19 cellular contexts compared by ENCODE assay signal in the genomic region with DNA sequence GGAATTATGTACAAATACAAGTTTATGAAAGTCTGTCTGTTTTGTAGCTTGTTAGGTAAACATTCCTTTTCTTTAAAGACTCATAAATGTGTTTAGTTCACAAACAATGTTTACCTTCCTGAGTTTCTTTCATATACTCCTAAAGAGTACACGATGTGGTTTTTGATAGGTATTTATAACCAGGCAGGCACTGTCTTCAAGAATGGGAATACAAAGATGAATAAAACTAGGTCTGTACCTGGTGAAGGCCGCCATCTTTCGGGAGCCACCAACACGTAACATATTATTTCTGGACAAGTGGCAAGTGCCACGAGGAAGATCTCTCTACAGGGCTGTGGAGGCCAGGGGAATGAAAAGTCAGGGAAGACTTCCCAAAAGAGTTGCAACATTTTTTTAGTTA.
DNase-seq lines count a peak whose midpoint lies in the region; ATAC-seq, FAIRE-seq and TF ChIP-seq lines count a peak whose summit lies in the region.
"Had no signal": no experiment of that assay in that cellular context is flagged by ENCODE, and none has a peak within 500 bp of the region (broad histone marks: within the 10 kb centered on the region; RNA-seq: fewer than 3 reads in every experiment).

No MANE protein-coding gene starts in this region.

- TF ChIP-seq EP300 in K562 (IDR thresholded peaks at IDR 0.05; ENCODE audit: low read length), result no peak

- H3K4me1 Mint-ChIP-seq in stimulated activated effector memory CD8-positive, alpha-beta T cell treated with anti-CD3 and anti-CD28 coated beads, Interleukin-12 subunit alpha, Interleukin-12 subunit beta, amount 100 ng/mL, for 72 hours, result no peaks in the 10 kb centered on the region
- H3K4me1 Mint-ChIP-seq: H9 had no signal

- H3K9me3 ChIP-seq in PC-9 (ENCODE audit: insufficient read depth, low read depth), result peaks cover 9% of the 10 kb centered on the region; the same call in 1 of the 2 replicates
- H3K9me3 ChIP-seq in K562 (replicated peaks; ENCODE audit: control insufficient read depth, insufficient read depth, low read depth, low read length), result no peaks in the 10 kb centered on the region

- no peaks in the 10 kb centered on the region for H3K27me3 ChIP-seq in PC-9 (ENCODE audit: insufficient read depth, low read depth)
- no peaks in the 10 kb centered on the region for H3K27me3 ChIP-seq in K562 (ENCODE audit: control insufficient read depth in 2 of 2, insufficient read depth in 2 of 2, low read length in 2 of 2)

- DNase-seq in LNCaP clone FGC (ENCODE audit: low read depth), result peak; percentile 92
- no peak for DNase-seq in PC-9
- no peak for DNase-seq in K562 (ENCODE audit: extremely low read depth in 1 of 4, low spot score in 3 of 4)
- DNase-seq in GM10248 (ENCODE audit: extremely low spot score), result no peak
- DNase-seq in COLO668 (lab: John Stamatoyannopoulos, UW; ENCODE audit: unreplicated experiment), result no peak
- DNase-seq in stimulated activated effector memory CD8-positive, alpha-beta T cell treated with anti-CD3 and anti-CD28 coated beads, Interleukin-12 subunit alpha, Interleukin-12 subunit beta, amount 100 ng/mL, for 72 hours (ENCODE audit: low spot score in 2 of 2), result no peak
- DNase-seq: AML-193; Calu3; CD4-positive, alpha-beta memory T cell; H9; IMR-90; KBM-7 had no signal

- TF ChIP-seq CTCF in C4-2B (conservative IDR thresholded peaks at IDR 0.05) (peak; percentile 54), LNCaP clone FGC (IDR thresholded peaks at IDR 0.05; ENCODE audit: control insufficient read depth, extremely low read depth, insufficient read depth) (peak; percentile 62), PC-9 (conservative IDR thresholded peaks at IDR 0.05) (no peak), K562 (IDR thresholded peaks at IDR 0.05 in 2 of 3, conservative IDR thresholded peaks at IDR 0.05 in 1 of 3; ENCODE audit: insufficient read depth in 2 of 3, low read depth in 1 of 3, low read length in 3 of 3) (peak in 1 of 3 experiments; percentile 6; a peak in 1 of 6 replicates), GM10248 (IDR thresholded peaks at IDR 0.05; ENCODE audit: control extremely low read depth, extremely low read depth, low read depth, missing control alignments) (no peak)

- POLR2A ChIA-PET in PC-9 (lab: Charles Lee; ENCODE audit: unreplicated experiment), result no interaction called here
- POLR2A ChIA-PET in K562 (lab: Yijun Ruan, JAX), result no interaction called here
- POLR2A ChIA-PET in GM10248 (lab: Yijun Ruan, JAX), result no interaction called here

- H3F3A ChIP-seq in PC-9 (ENCODE audit: insufficient read depth, low read depth), result no peaks in the 10 kb centered on the region

- intact Hi-C loops in PC-9 (cut with micrococcal nuclease; ENCODE audit: unreplicated experiment) (no loop called here), K562 (cut with micrococcal nuclease) (no loop called here)

- H3K9ac ChIP-seq in K562 (ENCODE audit: insufficient read depth in 1 of 2, low read depth in 2 of 2, low read length in 2 of 2), result no peak overlapping the region

- in situ Hi-C loops in K562 (cut with MboI), result no loop called here

- H2AFZ ChIP-seq in PC-9, result peak overlapping the region; percentile 34; the same call in 1 of the 2 replicates
- no peak overlapping the region for H2AFZ ChIP-seq in K562 (ENCODE audit: low read depth, low read length)

- H3K36me3 ChIP-seq in PC-9 (ENCODE audit: low read depth) (no peaks in the 10 kb centered on the region), K562 (ENCODE audit: control insufficient read depth, insufficient read depth, low read length) (no peaks in the 10 kb centered on the region)

- WGBS in K562 (ENCODE audit: insufficient coverage, low coverage, missing lambda C conversion rate), result 1% methylated on average over 5 of the region's 5 CpGs

- ATAC-seq in K562, result no peak
- ATAC-seq in stimulated activated effector memory CD8-positive, alpha-beta T cell treated with anti-CD3 and anti-CD28 coated beads, Interleukin-12 subunit alpha, Interleukin-12 subunit beta, amount 100 ng/mL, for 72 hours, result no peak
- ATAC-seq: A549 had no signal

- CTCF ChIA-PET in PC-9 (lab: Charles Lee) (no interaction called here), K562 (lab: Yijun Ruan, JAX; ENCODE audit: low intra/inter-chr PET ratio) (no interaction called here), GM10248 (lab: Yijun Ruan, JAX) (no interaction called here)

- BruUV-seq in PC-9 (replicated peaks; lab: Mats Ljungman, UMichigan) (no TSS peak), K562 (replicated peaks; lab: Mats Ljungman, UMichigan) (no TSS peak)

- no peaks in the 10 kb centered on the region for H3K9me1 ChIP-seq in K562 (ENCODE audit: control insufficient read depth, insufficient read depth, low read length)

- peak; percentile 61 to 63 for TF ChIP-seq RAD21 in K562 (CRISPR knock-in tag; conservative IDR thresholded peaks at IDR 0.05 in 1 of 2, IDR thresholded peaks at IDR 0.05 in 1 of 2)

- H3K27ac Mint-ChIP-seq in stimulated activated effector memory CD8-positive, alpha-beta T cell treated with anti-CD3 and anti-CD28 coated beads, Interleukin-12 subunit alpha, Interleukin-12 subunit beta, amount 100 ng/mL, for 72 hours, result no peak overlapping the region
- H3K27ac Mint-ChIP-seq: CD14-positive monocyte; CD4-positive, alpha-beta memory T cell; H9 had no signal

- no peaks in the 10 kb centered on the region for H3K36me3 Mint-ChIP-seq in stimulated activated effector memory CD8-positive, alpha-beta T cell treated with anti-CD3 and anti-CD28 coated beads, Interleukin-12 subunit alpha, Interleukin-12 subunit beta, amount 100 ng/mL, for 72 hours
- H3K36me3 Mint-ChIP-seq: CD14-positive monocyte; CD4-positive, alpha-beta memory T cell had no signal

- no peak overlapping the region for H3K4me3 Mint-ChIP-seq in stimulated activated effector memory CD8-positive, alpha-beta T cell treated with anti-CD3 and anti-CD28 coated beads, Interleukin-12 subunit alpha, Interleukin-12 subunit beta, amount 100 ng/mL, for 72 hours
- H3K4me3 Mint-ChIP-seq: CD14-positive monocyte; CD4-positive, alpha-beta memory T cell; H9 had no signal

- no peaks in the 10 kb centered on the region for H3K9me3 Mint-ChIP-seq in stimulated activated effector memory CD8-positive, alpha-beta T cell treated with anti-CD3 and anti-CD28 coated beads, Interleukin-12 subunit alpha, Interleukin-12 subunit beta, amount 100 ng/mL, for 72 hours

- no peak overlapping the region for H3K4me3 ChIP-seq in LNCaP clone FGC (ENCODE audit: low read depth, low read length)
- no peak overlapping the region for H3K4me3 ChIP-seq in PC-9
- no peak overlapping the region for H3K4me3 ChIP-seq in K562
- H3K4me3 ChIP-seq: A549 had no signal

- no peak overlapping the region for H3K4me2 ChIP-seq in PC-9
- H3K4me2 ChIP-seq in K562 (ENCODE audit: insufficient read depth, low read length), result no peak overlapping the region
- H3K4me2 ChIP-seq: A549 had no signal

- peak overlapping the region; percentile 76; the same call in 1 of the 2 replicates for H3K27ac ChIP-seq in C4-2B
- no peak overlapping the region for H3K27ac ChIP-seq in PC-9
- no peak overlapping the region for H3K27ac ChIP-seq in K562 (ENCODE audit: extremely low read depth, low read depth, low read length)
- H3K27ac ChIP-seq: A549 had no signal

- H3K4me1 ChIP-seq in PC-9 (replicated peaks; ENCODE audit: insufficient read depth) (no peaks in the 10 kb centered on the region), K562 (replicated peaks in 1 of 2; ENCODE audit: control insufficient read depth in 2 of 2, insufficient read depth in 2 of 2, low read length in 2 of 2) (no peaks in the 10 kb centered on the region)

- TF ChIP-seq POLR2A in K562 (conservative IDR thresholded peaks at IDR 0.05), result no peak

- H4K20me1 ChIP-seq in PC-9 (ENCODE audit: insufficient read depth) (no peaks in the 10 kb centered on the region), K562 (replicated peaks; ENCODE audit: control insufficient read depth, insufficient read depth, low read length) (no peaks in the 10 kb centered on the region)

- H3K9me2 ChIP-seq in PC-9 (ENCODE audit: insufficient read depth), result no peaks in the 10 kb centered on the region

- no peak for FAIRE-seq in K562 (lab: Jason Lieb, UNC)
- FAIRE-seq: A549, G401.6, GM12892, H1, HTR-8/SVneo had no signal

- H3K79me2 ChIP-seq in PC-9 (ENCODE audit: low read depth) (no peaks in the 10 kb centered on the region), K562 (ENCODE audit: control insufficient read depth, insufficient read depth, low read length) (no peaks in the 10 kb centered on the region)

TF ChIP-seq in K562, 482 proteins besides CTCF, POLR2A, EP300 and RAD21:
- TF ChIP-seq, protein P1, sequence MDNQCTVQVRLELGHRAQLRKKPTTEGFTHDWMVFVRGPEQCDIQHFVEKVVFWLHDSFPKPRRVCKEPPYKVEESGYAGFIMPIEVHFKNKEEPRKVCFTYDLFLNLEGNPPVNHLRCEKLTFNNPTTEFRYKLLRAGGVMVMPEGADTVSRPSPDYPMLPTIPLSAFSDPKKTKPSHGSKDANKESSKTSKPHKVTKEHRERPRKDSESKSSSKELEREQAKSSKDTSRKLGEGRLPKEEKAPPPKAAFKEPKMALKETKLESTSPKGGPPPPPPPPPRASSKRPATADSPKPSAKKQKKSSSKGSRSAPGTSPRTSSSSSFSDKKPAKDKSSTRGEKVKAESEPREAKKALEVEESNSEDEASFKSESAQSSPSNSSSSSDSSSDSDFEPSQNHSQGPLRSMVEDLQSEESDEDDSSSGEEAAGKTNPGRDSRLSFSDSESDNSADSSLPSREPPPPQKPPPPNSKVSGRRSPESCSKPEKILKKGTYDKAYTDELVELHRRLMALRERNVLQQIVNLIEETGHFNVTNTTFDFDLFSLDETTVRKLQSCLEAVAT (IDR thresholded peaks at IDR 0.05), result no peak
- TF ChIP-seq, protein P2, sequence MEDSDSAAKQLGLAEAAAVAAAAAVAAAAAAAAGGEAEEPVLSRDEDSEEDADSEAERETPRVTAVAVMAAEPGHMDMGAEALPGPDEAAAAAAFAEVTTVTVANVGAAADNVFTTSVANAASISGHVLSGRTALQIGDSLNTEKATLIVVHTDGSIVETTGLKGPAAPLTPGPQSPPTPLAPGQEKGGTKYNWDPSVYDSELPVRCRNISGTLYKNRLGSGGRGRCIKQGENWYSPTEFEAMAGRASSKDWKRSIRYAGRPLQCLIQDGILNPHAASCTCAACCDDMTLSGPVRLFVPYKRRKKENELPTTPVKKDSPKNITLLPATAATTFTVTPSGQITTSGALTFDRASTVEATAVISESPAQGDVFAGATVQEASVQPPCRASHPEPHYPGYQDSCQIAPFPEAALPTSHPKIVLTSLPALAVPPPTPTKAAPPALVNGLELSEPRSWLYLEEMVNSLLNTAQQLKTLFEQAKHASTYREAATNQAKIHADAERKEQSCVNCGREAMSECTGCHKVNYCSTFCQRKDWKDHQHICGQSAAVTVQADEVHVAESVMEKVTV (CRISPR knock-in tag; IDR thresholded peaks at IDR 0.05), result 0 out of 2 replicates have a peak, but pooled peaks have one; percentile 30

Comparison
In these comparisons a context has a peak if more than half of its experiments do, and no peak if none do; other contexts are left out.
1. CTCF ChIP-seq: peak in C4-2B (single experiment) and LNCaP clone FGC (single experiment); none in PC-9 (single experiment) and GM10248 (single experiment).